Comparison of ENCODE assay signal across 9 cellular contexts in the genomic region with DNA sequence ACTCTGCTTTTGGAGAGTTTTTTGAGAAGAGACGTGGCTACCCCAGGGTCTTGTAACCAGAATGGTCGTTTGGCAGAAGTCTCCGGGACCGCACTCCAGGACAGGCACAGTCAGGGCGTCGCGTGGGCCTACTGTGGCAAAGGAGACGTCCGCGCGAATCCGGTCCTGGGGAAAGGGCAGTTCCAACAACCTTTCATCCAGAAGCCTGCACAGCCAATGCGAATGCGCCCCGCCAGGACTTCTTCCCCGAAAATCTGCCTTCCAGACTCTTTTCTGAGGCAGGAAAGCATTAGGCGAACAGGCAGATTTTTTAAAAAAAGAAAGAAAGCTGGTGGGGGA. TPM values are rescaled to one million over a fixed set of nuclear protein-coding genes. Genes with fewer than 3 reads are reported as not detected.
A peak's percentile ranks its signal among the peaks of the same experiment; 100 is the strongest.
DNase-seq lines count a peak whose midpoint lies in the region; ATAC-seq, FAIRE-seq and TF ChIP-seq lines count a peak whose summit lies in the region.
"Had no signal": no experiment of that assay in that cellular context is flagged by ENCODE, and none has a peak within 500 bp of the region (broad histone marks: within the 10 kb centered on the region; RNA-seq: fewer than 3 reads in every experiment).

No MANE protein-coding gene starts in this region.

- H3K4me3 ChIP-seq in astrocyte (ENCODE audit: insufficient read depth, low read depth, low read length) = peak overlapping the region; percentile 44
- H3K4me3 ChIP-seq in lower lobe of right lung = peak overlapping the region; percentile 55

- peak overlapping the region; percentile 89 for H3K4me2 ChIP-seq in astrocyte (ENCODE audit: low read length)

- H3K9me3 ChIP-seq in astrocyte (ENCODE audit: insufficient read depth, low read depth, low read length) (no peaks in the 10 kb centered on the region), lower lobe of right lung (no peaks in the 10 kb centered on the region)

- no peaks in the 10 kb centered on the region for H3K36me3 Mint-ChIP-seq in activated naive CD4-positive, alpha-beta T cell treated with anti-CD3 and anti-CD28 coated beads for 36 hours (ENCODE audit: low read depth)
- H3K36me3 Mint-ChIP-seq in astrocyte (ENCODE audit: low read depth, unreplicated experiment) = no peaks in the 10 kb centered on the region
- H3K36me3 Mint-ChIP-seq in type B pancreatic cell = peaks cover 3% of the 10 kb centered on the region

- H3K27ac Mint-ChIP-seq in activated naive CD4-positive, alpha-beta T cell treated with anti-CD3 and anti-CD28 coated beads for 36 hours = no peak overlapping the region
- H3K27ac Mint-ChIP-seq in astrocyte (ENCODE audit: unreplicated experiment) = no peak overlapping the region
- H3K27ac Mint-ChIP-seq in type B pancreatic cell = peak overlapping the region; percentile 63

- peak overlapping the region; percentile 82 for H2AFZ ChIP-seq in astrocyte (ENCODE audit: low read depth, low read length)

- H3K27me3 Mint-ChIP-seq in activated naive CD4-positive, alpha-beta T cell treated with anti-CD3 and anti-CD28 coated beads for 36 hours (ENCODE audit: low read depth) = peaks cover 67% of the 10 kb centered on the region
- H3K27me3 Mint-ChIP-seq in astrocyte (ENCODE audit: low read depth, unreplicated experiment) = peaks cover 88% of the 10 kb centered on the region
- peaks cover 94% of the 10 kb centered on the region for H3K27me3 Mint-ChIP-seq in type B pancreatic cell

- peak overlapping the region; percentile 65 for H3K4me3 Mint-ChIP-seq in activated naive CD4-positive, alpha-beta T cell treated with anti-CD3 and anti-CD28 coated beads for 36 hours
- H3K4me3 Mint-ChIP-seq in astrocyte (ENCODE audit: unreplicated experiment) (peak overlapping the region; percentile 77), type B pancreatic cell (peak overlapping the region; percentile 82)

- H3K4me1 ChIP-seq in astrocyte (ENCODE audit: insufficient read depth, low read length) (peaks cover 9% of the 10 kb centered on the region), lower lobe of right lung (peaks cover 39% of the 10 kb centered on the region)

- CTCF ChIA-PET in activated naive CD4-positive, alpha-beta T cell treated with anti-CD3 and anti-CD28 coated beads for 36 hours (lab: Charles Lee) = interaction anchor here (0.8 to 2.1 kb wide), 3 partner anchors 13 to 1105 kb away, joined by 3 to 8 read pairs (median 3); no protein-coding TSS in a partner anchor

- H3K27ac ChIP-seq in astrocyte (ENCODE audit: low read depth, low read length) = no peak overlapping the region
- H3K27ac ChIP-seq in lower lobe of right lung = no peak overlapping the region

- no peaks in the 10 kb centered on the region for H3K79me2 ChIP-seq in astrocyte (ENCODE audit: insufficient read depth, low read length)

- H3K9ac ChIP-seq in astrocyte (ENCODE audit: low read length) = no peak overlapping the region

- peaks cover 80% of the 10 kb centered on the region for H3K27me3 ChIP-seq in astrocyte (ENCODE audit: insufficient read depth, low read length)
- H3K27me3 ChIP-seq in lower lobe of right lung (ENCODE audit: low read depth) = peaks cover 81% of the 10 kb centered on the region

- FAIRE-seq in astrocyte (lab: Jason Lieb, UNC) = no peak
- FAIRE-seq: D721Med had no signal

- DNase-seq in activated naive CD4-positive, alpha-beta T cell treated with anti-CD3 and anti-CD28 coated beads for 36 hours = no peak
- DNase-seq in activated naive CD4-positive, alpha-beta T cell treated with anti-CD3 and anti-CD28 coated beads, Interleukin-2, amount 50 U/mL, for 16 hours = no peak
- DNase-seq in astrocyte (ENCODE audit: low read depth) (no peak), lower lobe of right lung (peak; percentile 55), type B pancreatic cell (ENCODE audit: extremely low spot score, unreplicated experiment) (no peak), NCI-H1436 treated with DMSO at 0.1 percent for 48 hours (lab: John Stamatoyannopoulos, UW) (no peak), D341Med (ENCODE audit: low spot score) (no peak)

- peaks cover 25% of the 10 kb centered on the region for H3K4me1 Mint-ChIP-seq in activated naive CD4-positive, alpha-beta T cell treated with anti-CD3 and anti-CD28 coated beads for 36 hours (ENCODE audit: low read depth)
- peaks cover 5% of the 10 kb centered on the region for H3K4me1 Mint-ChIP-seq in astrocyte (ENCODE audit: low read depth, unreplicated experiment)
- peaks cover 17% of the 10 kb centered on the region for H3K4me1 Mint-ChIP-seq in type B pancreatic cell (ENCODE audit: unreplicated experiment)

- no peak for TF ChIP-seq CTCF in astrocyte (IDR thresholded peaks at IDR 0.05; ENCODE audit: insufficient read depth, low read depth, low read length)
- no peak for TF ChIP-seq CTCF in lower lobe of right lung (IDR thresholded peaks at IDR 0.05)
- no peak for TF ChIP-seq CTCF in type B pancreatic cell (conservative IDR thresholded peaks at IDR 0.05)

- intact Hi-C loops in activated naive CD4-positive, alpha-beta T cell treated with anti-CD3 and anti-CD28 coated beads for 36 hours (cut with micrococcal nuclease) = no loop called here
- intact Hi-C loops in lower lobe of right lung (cut with DNase I) = no loop called here

- peaks cover 4% of the 10 kb centered on the region for H4K20me1 ChIP-seq in astrocyte (ENCODE audit: insufficient read depth, low read length)

- peak; percentile 18 to 53 for ATAC-seq in lower lobe of right lung
- no peak for ATAC-seq in HG02970 (IDR thresholded peaks at IDR 0.05; ENCODE audit: low FRiP score, unreplicated experiment)

- no peaks in the 10 kb centered on the region for H3K9me3 Mint-ChIP-seq in activated naive CD4-positive, alpha-beta T cell treated with anti-CD3 and anti-CD28 coated beads for 36 hours
- no peaks in the 10 kb centered on the region for H3K9me3 Mint-ChIP-seq in astrocyte (ENCODE audit: unreplicated experiment)
- H3K9me3 Mint-ChIP-seq in type B pancreatic cell = no peaks in the 10 kb centered on the region

- no peaks in the 10 kb centered on the region for H3K36me3 ChIP-seq in astrocyte (ENCODE audit: insufficient read depth, low read length)
- H3K36me3 ChIP-seq in lower lobe of right lung = no peaks in the 10 kb centered on the region

RNA-seq across cellular contexts. Expression of a gene that starts 2.0 kb away (rescaled TPM):
- total RNA-seq in activated naive CD4-positive, alpha-beta T cell treated with anti-CD3 and anti-CD28 coated beads for 36 hours = not detected
- total RNA-seq in astrocyte (0.14 TPM in 1 of 2 replicates, not detected in the other), lower lobe of right lung (0.77 TPM), type B pancreatic cell (ENCODE audit: low replicate concordance) (0.10 and 19.8 TPM in 2 replicates)
